In the genomic region with DNA sequence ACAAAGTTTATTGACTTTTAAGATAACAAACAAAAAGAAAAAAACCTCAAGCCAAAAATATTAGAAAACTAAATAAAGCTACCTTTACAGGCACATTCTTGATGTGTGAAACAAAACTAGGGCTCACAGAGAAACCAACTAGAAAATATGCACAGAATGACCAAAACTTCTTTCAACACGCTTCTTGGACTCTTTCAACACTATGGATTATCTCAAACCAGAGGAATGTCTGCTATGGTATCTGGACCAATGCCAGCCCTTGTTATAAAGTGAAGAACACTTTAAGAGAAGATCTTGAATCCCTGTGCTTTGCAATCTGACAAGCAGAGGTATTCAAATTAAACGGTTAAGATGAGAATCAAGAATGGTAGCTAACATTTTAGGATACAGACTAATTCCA, we compare ENCODE assay signal across 10 cellular contexts.
DNase-seq lines count a peak whose midpoint lies in the region; ATAC-seq, FAIRE-seq and TF ChIP-seq lines count a peak whose summit lies in the region.
"Had no signal": no experiment of that assay in that cellular context is flagged by ENCODE, and none has a peak within 500 bp of the region (broad histone marks: within the 10 kb centered on the region; RNA-seq: fewer than 3 reads in every experiment).

No MANE protein-coding gene starts in this region.

- no peaks in the 10 kb centered on the region for H3K36me3 ChIP-seq in endothelial cell of umbilical vein (ENCODE audit: control insufficient read depth in 2 of 2, extremely low read depth in 1 of 2, insufficient read depth in 2 of 2, low read length in 2 of 2)

- no peaks in the 10 kb centered on the region for H4K20me1 ChIP-seq in endothelial cell of umbilical vein (replicated peaks; ENCODE audit: control insufficient read depth, extremely low read depth, insufficient read depth, low read length)

- no peaks in the 10 kb centered on the region for H3K9me1 ChIP-seq in endothelial cell of umbilical vein (replicated peaks; ENCODE audit: control insufficient read depth, extremely low read depth, insufficient read depth, low read length)

- no peaks in the 10 kb centered on the region for H3K4me1 ChIP-seq in endothelial cell of umbilical vein (ENCODE audit: control insufficient read depth, extremely low read depth, insufficient read depth, low read length)

- CTCF ChIA-PET in endothelial cell of umbilical vein (lab: Charles Lee), result no interaction called here

- H2AFZ ChIP-seq in endothelial cell of umbilical vein (ENCODE audit: low read depth, low read length), result no peak overlapping the region

- intact Hi-C loops in endothelial cell of umbilical vein (cut with micrococcal nuclease), result no loop called here

- BruUV-seq in endothelial cell of umbilical vein (replicated peaks; lab: Mats Ljungman, UMichigan), result no TSS peak

- no peaks in the 10 kb centered on the region for H3K27me3 ChIP-seq in endothelial cell of umbilical vein (ENCODE audit: control insufficient read depth in 2 of 2, insufficient read depth in 2 of 2, low read length in 2 of 2)

- no peak for TF ChIP-seq POLR2A in endothelial cell of umbilical vein (IDR thresholded peaks at IDR 0.05; ENCODE audit: low read depth, low read length)

- H3K79me2 ChIP-seq in endothelial cell of umbilical vein (ENCODE audit: control insufficient read depth, insufficient read depth, low read length), result no peaks in the 10 kb centered on the region

- in situ Hi-C loops in G401 (cut with HindIII; ENCODE audit: low sequenced_read_pairs), result no loop called here

- no peak for FAIRE-seq in endothelial cell of umbilical vein (lab: Jason Lieb, UNC)
- FAIRE-seq: GM12878 had no signal

- POLR2A ChIA-PET in endothelial cell of umbilical vein (lab: Charles Lee), result no interaction called here

- ATAC-seq in omental fat pad (ENCODE audit: low FRiP score) (peak; percentile 70), HG03280 (IDR thresholded peaks at IDR 0.05; ENCODE audit: unreplicated experiment) (no peak), GM21576 (IDR thresholded peaks at IDR 0.05; ENCODE audit: unreplicated experiment) (no peak)
- ATAC-seq: GM12878 had no signal

- H3K9ac ChIP-seq in endothelial cell of umbilical vein (replicated peaks; ENCODE audit: extremely low read depth, insufficient read depth, low read length), result no peak overlapping the region

- H3K4me2 ChIP-seq in endothelial cell of umbilical vein (ENCODE audit: insufficient read depth, low read length), result peak overlapping the region; percentile 17

- DNase-seq in G401 (ENCODE audit: low spot score) (peak; percentile 17), NCI-H460 (ENCODE audit: extremely low read depth, low read depth) (peak; percentile 68), endothelial cell of umbilical vein (ENCODE audit: low read depth, low spot score) (peak; percentile 71), omental fat pad (ENCODE audit: low spot score) (no peak), GM19238 (ENCODE audit: insufficient read length, low spot score) (no peak)
- no peak for DNase-seq in effector CD8-positive, alpha-beta T cell (lab: John Stamatoyannopoulos, UW)
- DNase-seq: effector CD4-positive, alpha-beta T cell had no signal

- no peaks in the 10 kb centered on the region for H3K9me3 ChIP-seq in endothelial cell of umbilical vein (replicated peaks; ENCODE audit: control insufficient read depth, insufficient read depth, low read length)

- dilution Hi-C loops in endothelial cell of umbilical vein (cut with MboI; ENCODE audit: extremely low pct_ligation_motif_present, low sequenced_read_pairs), result no loop called here

- H3K4me3 ChIP-seq in endothelial cell of umbilical vein (replicated peaks in 1 of 3; ENCODE audit: insufficient read depth in 1 of 3, low read depth in 1 of 3, low read length in 3 of 3), result no peak overlapping the region
- H3K4me3 ChIP-seq: GM12878 had no signal

- no peak for TF ChIP-seq CTCF in endothelial cell of umbilical vein (IDR thresholded peaks at IDR 0.05; ENCODE audit: extremely low read depth in 1 of 2, insufficient read depth in 1 of 2, low read depth in 1 of 2, low read length in 2 of 2)
- no peak for TF ChIP-seq CTCF in omental fat pad (IDR thresholded peaks at IDR 0.05)

- no peak overlapping the region for H3K27ac ChIP-seq in endothelial cell of umbilical vein (ENCODE audit: insufficient read depth, low read depth, low read length)

TF ChIP-seq in endothelial cell of umbilical vein, 7 proteins besides CTCF, POLR2A, EP300 and RAD21:
- TF ChIP-seq JUN (IDR thresholded peaks at IDR 0.05; ENCODE audit: borderline replicate concordance, insufficient read depth, insufficient read length, low read depth), result peak; percentile 6
- TF ChIP-seq, protein P1, sequence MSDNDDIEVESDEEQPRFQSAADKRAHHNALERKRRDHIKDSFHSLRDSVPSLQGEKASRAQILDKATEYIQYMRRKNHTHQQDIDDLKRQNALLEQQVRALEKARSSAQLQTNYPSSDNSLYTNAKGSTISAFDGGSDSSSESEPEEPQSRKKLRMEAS (IDR thresholded peaks at IDR 0.05; ENCODE audit: insufficient read depth, insufficient read length), result no peak

Comparison
In these comparisons a context has a peak if more than half of its experiments do, and no peak if none do; other contexts are left out.
1. DNase-seq: peak in G401 (single experiment), NCI-H460 (single experiment) and endothelial cell of umbilical vein (single experiment); none in omental fat pad (single experiment), effector CD8-positive, alpha-beta T cell (single experiment) and GM19238 (single experiment).